Comparison of ENCODE assay signal across 1 cellular context in the genomic region with DNA sequence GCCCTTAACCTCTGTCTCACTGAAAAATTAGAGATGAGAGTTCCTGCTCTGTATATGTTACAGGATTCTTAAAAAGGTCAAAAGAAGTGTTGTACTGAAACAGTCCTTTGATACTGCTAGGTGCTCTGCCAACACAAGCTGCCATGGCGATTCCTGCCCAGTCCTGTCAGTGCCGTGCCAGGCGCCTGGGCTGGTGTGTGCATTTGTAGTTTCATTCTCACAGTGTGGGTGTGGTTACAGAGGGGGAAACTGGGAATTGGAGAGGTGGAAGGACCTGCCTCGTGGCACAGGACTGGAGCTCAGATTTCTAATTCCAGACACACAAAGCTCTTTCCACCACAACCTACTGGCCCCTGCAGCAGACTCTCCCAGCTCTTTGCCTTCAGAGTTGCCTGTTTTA.
TF ChIP-seq lines count a peak whose summit lies in the region.

No MANE protein-coding gene starts in this region.

TF ChIP-seq in GM23338, 12 proteins besides CTCF, POLR2A, EP300 and RAD21 (continued from another document):
- TF ChIP-seq ZNF114 (CRISPR knock-in tag; IDR thresholded peaks at IDR 0.05), result no peak
- TF ChIP-seq, protein P1, sequence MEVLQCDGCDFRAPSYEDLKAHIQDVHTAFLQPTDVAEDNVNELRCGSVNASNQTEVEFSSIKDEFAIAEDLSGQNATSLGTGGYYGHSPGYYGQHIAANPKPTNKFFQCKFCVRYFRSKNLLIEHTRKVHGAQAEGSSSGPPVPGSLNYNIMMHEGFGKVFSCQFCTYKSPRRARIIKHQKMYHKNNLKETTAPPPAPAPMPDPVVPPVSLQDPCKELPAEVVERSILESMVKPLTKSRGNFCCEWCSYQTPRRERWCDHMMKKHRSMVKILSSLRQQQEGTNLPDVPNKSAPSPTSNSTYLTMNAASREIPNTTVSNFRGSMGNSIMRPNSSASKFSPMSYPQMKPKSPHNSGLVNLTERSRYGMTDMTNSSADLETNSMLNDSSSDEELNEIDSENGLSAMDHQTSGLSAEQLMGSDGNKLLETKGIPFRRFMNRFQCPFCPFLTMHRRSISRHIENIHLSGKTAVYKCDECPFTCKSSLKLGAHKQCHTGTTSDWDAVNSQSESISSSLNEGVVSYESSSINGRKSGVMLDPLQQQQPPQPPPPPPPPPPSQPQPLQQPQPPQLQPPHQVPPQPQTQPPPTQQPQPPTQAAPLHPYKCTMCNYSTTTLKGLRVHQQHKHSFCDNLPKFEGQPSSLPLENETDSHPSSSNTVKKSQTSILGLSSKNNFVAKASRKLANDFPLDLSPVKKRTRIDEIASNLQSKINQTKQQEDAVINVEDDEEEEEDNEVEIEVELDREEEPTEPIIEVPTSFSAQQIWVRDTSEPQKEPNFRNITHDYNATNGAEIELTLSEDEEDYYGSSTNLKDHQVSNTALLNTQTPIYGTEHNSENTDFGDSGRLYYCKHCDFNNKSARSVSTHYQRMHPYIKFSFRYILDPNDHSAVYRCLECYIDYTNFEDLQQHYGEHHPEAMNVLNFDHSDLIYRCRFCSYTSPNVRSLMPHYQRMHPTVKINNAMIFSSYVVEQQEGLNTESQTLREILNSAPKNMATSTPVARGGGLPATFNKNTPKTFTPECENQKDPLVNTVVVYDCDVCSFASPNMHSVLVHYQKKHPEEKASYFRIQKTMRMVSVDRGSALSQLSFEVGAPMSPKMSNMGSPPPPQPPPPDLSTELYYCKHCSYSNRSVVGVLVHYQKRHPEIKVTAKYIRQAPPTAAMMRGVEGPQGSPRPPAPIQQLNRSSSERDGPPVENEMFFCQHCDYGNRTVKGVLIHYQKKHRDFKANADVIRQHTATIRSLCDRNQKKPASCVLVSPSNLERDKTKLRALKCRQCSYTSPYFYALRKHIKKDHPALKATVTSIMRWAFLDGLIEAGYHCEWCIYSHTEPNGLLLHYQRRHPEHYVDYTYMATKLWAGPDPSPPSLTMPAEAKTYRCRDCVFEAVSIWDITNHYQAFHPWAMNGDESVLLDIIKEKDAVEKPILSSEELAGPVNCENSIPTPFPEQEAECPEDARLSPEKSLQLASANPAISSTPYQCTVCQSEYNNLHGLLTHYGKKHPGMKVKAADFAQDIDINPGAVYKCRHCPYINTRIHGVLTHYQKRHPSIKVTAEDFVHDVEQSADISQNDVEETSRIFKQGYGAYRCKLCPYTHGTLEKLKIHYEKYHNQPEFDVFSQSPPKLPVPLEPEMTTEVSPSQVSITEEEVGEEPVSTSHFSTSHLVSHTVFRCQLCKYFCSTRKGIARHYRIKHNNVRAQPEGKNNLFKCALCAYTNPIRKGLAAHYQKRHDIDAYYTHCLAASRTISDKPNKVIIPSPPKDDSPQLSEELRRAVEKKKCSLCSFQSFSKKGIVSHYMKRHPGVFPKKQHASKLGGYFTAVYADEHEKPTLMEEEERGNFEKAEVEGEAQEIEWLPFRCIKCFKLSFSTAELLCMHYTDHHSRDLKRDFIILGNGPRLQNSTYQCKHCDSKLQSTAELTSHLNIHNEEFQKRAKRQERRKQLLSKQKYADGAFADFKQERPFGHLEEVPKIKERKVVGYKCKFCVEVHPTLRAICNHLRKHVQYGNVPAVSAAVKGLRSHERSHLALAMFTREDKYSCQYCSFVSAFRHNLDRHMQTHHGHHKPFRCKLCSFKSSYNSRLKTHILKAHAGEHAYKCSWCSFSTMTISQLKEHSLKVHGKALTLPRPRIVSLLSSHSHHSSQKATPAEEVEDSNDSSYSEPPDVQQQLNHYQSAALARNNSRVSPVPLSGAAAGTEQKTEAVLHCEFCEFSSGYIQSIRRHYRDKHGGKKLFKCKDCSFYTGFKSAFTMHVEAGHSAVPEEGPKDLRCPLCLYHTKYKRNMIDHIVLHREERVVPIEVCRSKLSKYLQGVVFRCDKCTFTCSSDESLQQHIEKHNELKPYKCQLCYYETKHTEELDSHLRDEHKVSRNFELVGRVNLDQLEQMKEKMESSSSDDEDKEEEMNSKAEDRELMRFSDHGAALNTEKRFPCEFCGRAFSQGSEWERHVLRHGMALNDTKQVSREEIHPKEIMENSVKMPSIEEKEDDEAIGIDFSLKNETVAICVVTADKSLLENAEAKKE (CRISPR knock-in tag; IDR thresholded peaks at IDR 0.05), result no peak
- no peak for TF ChIP-seq EZH2 (IDR thresholded peaks at IDR 0.05; ENCODE audit: low read depth, unreplicated experiment)
TF ChIP-seq in GM23338: peak in this region for 0.
